12 cellular contexts compared by ENCODE assay signal in genomic region chr17:6626616-6627015, GRCh38. TPM values are rescaled to one million over a fixed set of nuclear protein-coding genes. Genes with fewer than 3 reads are reported as not detected.
DNase-seq lines count a peak whose midpoint lies in the region; ATAC-seq and TF ChIP-seq lines count a peak whose summit lies in the region.
"Had no signal": no experiment of that assay in that cellular context is flagged by ENCODE, and none has a peak within 500 bp of the region (broad histone marks: within the 10 kb centered on the region; RNA-seq: fewer than 3 reads in every experiment).

No MANE protein-coding gene starts in this region.

- DNase-seq in ELR (ENCODE audit: low read depth) (peak; percentile 37), RWPE2 (ENCODE audit: low spot score) (no peak), fibroblast of lung (ENCODE audit: low read depth in 2 of 2) (no peak), 8988T (no peak)
- DNase-seq: C1 segment of cervical spinal cord; CD4-positive, alpha-beta T cell; DMS79; GF-D8 had no signal

- peaks cover 97% of the 10 kb centered on the region for H3K36me3 ChIP-seq in RWPE2 (ENCODE audit: low read depth)
- H3K36me3 ChIP-seq in fibroblast of lung (ENCODE audit: control insufficient read depth, insufficient read depth, low read length): peaks cover 3% of the 10 kb centered on the region

- H3K27me3 ChIP-seq in RWPE2 (ENCODE audit: insufficient read depth, poor library complexity, severe bottlenecking) (no peaks in the 10 kb centered on the region), fibroblast of lung (ENCODE audit: control insufficient read depth, insufficient read depth, low read length) (no peaks in the 10 kb centered on the region)

- no peak for ATAC-seq in RWPE2 (ENCODE audit: low read depth)
- ATAC-seq in HG03565 (IDR thresholded peaks at IDR 0.05; ENCODE audit: unreplicated experiment): no peak
- ATAC-seq in GM19467 (IDR thresholded peaks at IDR 0.05; ENCODE audit: unreplicated experiment): no peak

- no peak overlapping the region for H2AFZ ChIP-seq in fibroblast of lung (ENCODE audit: low read length)

- no peaks in the 10 kb centered on the region for H3K79me2 ChIP-seq in fibroblast of lung (ENCODE audit: control insufficient read depth, insufficient read depth, low read length)

- H3K9me3 ChIP-seq in RWPE2 (ENCODE audit: severe bottlenecking) (no peaks in the 10 kb centered on the region), fibroblast of lung (ENCODE audit: control insufficient read depth, insufficient read depth, low read depth, low read length) (no peaks in the 10 kb centered on the region)
- H3K9me3 ChIP-seq: HAP-1 had no signal

- no peak overlapping the region for H3K9ac ChIP-seq in fibroblast of lung (ENCODE audit: insufficient read depth, low read length)
- H3K9ac ChIP-seq: KMS-11 had no signal

- H3K4me3 ChIP-seq in RWPE2 (ENCODE audit: severe bottlenecking) (no peak overlapping the region), fibroblast of lung (replicated peaks in 1 of 4; ENCODE audit: control extremely low read depth in 1 of 4, insufficient read depth in 1 of 4, low read depth in 3 of 4, low read length in 4 of 4) (no peak overlapping the region)
- H3K4me3 ChIP-seq: HAP-1 had no signal

- H3K27ac ChIP-seq in RWPE2 (ENCODE audit: poor library complexity, severe bottlenecking) (peak overlapping the region; percentile 23), fibroblast of lung (ENCODE audit: insufficient read depth, low read length) (no peak overlapping the region)
- H3K27ac ChIP-seq: KMS-11 had no signal

- H3K4me2 ChIP-seq in fibroblast of lung (ENCODE audit: extremely low read depth, insufficient read depth, low read length): peak overlapping the region; percentile 27
- H3K4me2 ChIP-seq: KMS-11 had no signal

- peaks cover 8% of the 10 kb centered on the region for H3K4me1 ChIP-seq in RWPE2 (ENCODE audit: insufficient read depth, poor library complexity, severe bottlenecking)
- H3K4me1 ChIP-seq in fibroblast of lung (ENCODE audit: control insufficient read depth, extremely low read depth, insufficient read depth, low read length): no peaks in the 10 kb centered on the region
- H3K4me1 ChIP-seq: HAP-1 had no signal

- no peaks in the 10 kb centered on the region for H4K20me1 ChIP-seq in fibroblast of lung (ENCODE audit: control insufficient read depth, extremely low read depth, insufficient read depth, low read length)

- no peak for TF ChIP-seq CTCF in RWPE2 (IDR thresholded peaks at IDR 0.05; ENCODE audit: poor library complexity, severe bottlenecking)
- no peak for TF ChIP-seq CTCF in fibroblast of lung (conservative IDR thresholded peaks at IDR 0.05 in 1 of 2, IDR thresholded peaks at IDR 0.05 in 1 of 2; ENCODE audit: low read depth in 1 of 2, low read length in 2 of 2)

RNA-seq across cellular contexts. Expression of gene KIAA0753, which starts 13.9 kb away (rescaled TPM):
- total RNA-seq in fibroblast of lung: 12.1 and 12.9 TPM in 2 replicates
- polyA plus RNA-seq in fibroblast of lung: 4.6 and 5.8 TPM in 2 replicates
- polyA plus RNA-seq in fibroblast of lung (2012): 7.2 and 7.3 TPM in 2 replicates
- 3.9 and 14.3 TPM in 2 replicates for polyA minus RNA-seq in fibroblast of lung (ENCODE audit: low replicate concordance)

RNA-seq across cellular contexts. Expression of gene TXNDC17, which starts 14.2 kb away (rescaled TPM):
- 75.2 and 87.5 TPM in 2 replicates for total RNA-seq in fibroblast of lung
- polyA plus RNA-seq in fibroblast of lung: 243 and 257 TPM in 2 replicates
- 220 and 241 TPM in 2 replicates for polyA plus RNA-seq in fibroblast of lung (2012)
- 6.5 and 16.7 TPM in 2 replicates for polyA minus RNA-seq in fibroblast of lung (ENCODE audit: low replicate concordance)

RNA-seq across cellular contexts. Expression of gene MED31, which starts 24.8 kb away (rescaled TPM):
- 6.4 and 10.6 TPM in 2 replicates for total RNA-seq in fibroblast of lung
- polyA plus RNA-seq in fibroblast of lung: 14.7 and 17.0 TPM in 2 replicates
- polyA plus RNA-seq in fibroblast of lung (2012): 18.7 and 21.5 TPM in 2 replicates
- polyA minus RNA-seq in fibroblast of lung (ENCODE audit: low replicate concordance): 0.94 and 3.1 TPM in 2 replicates

RNA-seq across cellular contexts. Expression of gene C17orf100, which starts 24.9 kb away (rescaled TPM):
- 0.26 and 0.33 TPM in 2 replicates for total RNA-seq in fibroblast of lung
- 0.84 and 1.5 TPM in 2 replicates for polyA plus RNA-seq in fibroblast of lung
- polyA plus RNA-seq in fibroblast of lung (2012): 1.3 and 1.5 TPM in 2 replicates
- 0.51 TPM in 1 of 2 replicates, not detected in the other for polyA minus RNA-seq in fibroblast of lung (ENCODE audit: low replicate concordance)
